In genomic region chr2:129112181-129112580, GRCh38 we compare ENCODE assay signal across 26 cellular contexts.
"Had no signal": no experiment of that assay in that cellular context is flagged by ENCODE, and none has a peak within 500 bp of the region (broad histone marks: within the 10 kb centered on the region; RNA-seq: fewer than 3 reads in every experiment).

No MANE protein-coding gene starts in this region.

- H3K27ac Mint-ChIP-seq: dendritic cell treated with granulocyte-macrophage colony-stimulating factor and Interleukin-4, amounts not matched to agents 40 ng/mL and 50 ng/mL, for 4 days; effector memory CD8-positive, alpha-beta T cell; endodermal cell; mesothelial cell of epicardium; naive thymus-derived CD4-positive, alpha-beta T cell had no signal

- H3K4me3 Mint-ChIP-seq: dendritic cell treated with granulocyte-macrophage colony-stimulating factor and Interleukin-4, amounts not matched to agents 40 ng/mL and 50 ng/mL, for 4 days; effector memory CD8-positive, alpha-beta T cell; endodermal cell; mesothelial cell of epicardium; naive thymus-derived CD4-positive, alpha-beta T cell had no signal

- H3K27me3 Mint-ChIP-seq: dendritic cell treated with granulocyte-macrophage colony-stimulating factor and Interleukin-4, amounts not matched to agents 40 ng/mL and 50 ng/mL, for 4 days; effector memory CD8-positive, alpha-beta T cell; naive thymus-derived CD4-positive, alpha-beta T cell had no signal

- DNase-seq: colonic mucosa; cortex of kidney; effector CD8-positive, alpha-beta T cell; effector memory CD8-positive, alpha-beta T cell; endodermal cell; erythroblast; esophagus squamous epithelium; foreskin fibroblast; foreskin melanocyte; gastrocnemius medialis; glutamatergic neuron; head of caudate nucleus; heart right ventricle; hippocampal formation; left cardiac atrium; left lung; left ventricle myocardium superior; lower lobe of right lung; mesenchymal stem cell; naive thymus-derived CD4-positive, alpha-beta T cell had no signal

- H3K9me3 Mint-ChIP-seq: dendritic cell treated with granulocyte-macrophage colony-stimulating factor and Interleukin-4, amounts not matched to agents 40 ng/mL and 50 ng/mL, for 4 days; endodermal cell had no signal

- H3K27me3 ChIP-seq: colonic mucosa, esophagus squamous epithelium, gastrocnemius medialis, heart right ventricle, left lung had no signal

- H3K27ac ChIP-seq: colonic mucosa, epithelial cell of prostate, esophagus squamous epithelium, gastrocnemius medialis, heart right ventricle, left lung, lower lobe of right lung had no signal

- H3K36me3 ChIP-seq: colonic mucosa, esophagus squamous epithelium, gastrocnemius medialis, heart right ventricle, left lung, lower lobe of right lung had no signal

- H3K9me3 ChIP-seq: colonic mucosa, esophagus squamous epithelium, gastrocnemius medialis, heart right ventricle, left lung, lower lobe of right lung had no signal

- H3K36me3 Mint-ChIP-seq: mesothelial cell of epicardium; naive thymus-derived CD4-positive, alpha-beta T cell had no signal

- H3K4me1 ChIP-seq: colonic mucosa, gastrocnemius medialis, heart right ventricle, left lung, lower lobe of right lung had no signal

- H3K4me3 ChIP-seq: colonic mucosa, esophagus squamous epithelium, gastrocnemius medialis, heart right ventricle, left lung, lower lobe of right lung had no signal

- FAIRE-seq: endometrium, keratinocyte had no signal

- ATAC-seq: effector memory CD8-positive, alpha-beta T cell; esophagus mucosa; gastrocnemius medialis; heart right ventricle; left cardiac atrium; left lung; left ventricle myocardium superior; lower lobe of right lung; naive thymus-derived CD4-positive, alpha-beta T cell had no signal

- H3K4me1 Mint-ChIP-seq: endodermal cell; naive thymus-derived CD4-positive, alpha-beta T cell had no signal
